ENCODE assay signal across 28 cellular contexts in genomic region chrX:83422836-83423235, GRCh38.
"Had no signal": no experiment of that assay in that cellular context is flagged by ENCODE, and none has a peak within 500 bp of the region (broad histone marks: within the 10 kb centered on the region; RNA-seq: fewer than 3 reads in every experiment).

No MANE protein-coding gene starts in this region.

- H3K9me3 ChIP-seq: colonic mucosa, esophagus muscularis mucosa, gastrocnemius medialis, gastroesophageal sphincter had no signal

- ATAC-seq: effector memory CD8-positive, alpha-beta T cell; esophagus mucosa; foreskin keratinocyte; gastrocnemius medialis; gastroesophageal sphincter; heart left ventricle; heart right ventricle had no signal

- DNase-seq: colonic mucosa; cortex of kidney; dermis blood vessel endothelial cell; dorsolateral prefrontal cortex; effector CD4-positive, alpha-beta T cell; effector CD8-positive, alpha-beta T cell; effector memory CD4-positive, alpha-beta T cell; effector memory CD8-positive, alpha-beta T cell; endodermal cell; erythroblast; esophagus squamous epithelium; foreskin fibroblast; foreskin keratinocyte; foreskin melanocyte; gastrocnemius medialis; glutamatergic neuron; head of caudate nucleus; heart left ventricle; heart right ventricle had no signal

- H3K27ac ChIP-seq: colonic mucosa, coronary artery, dorsolateral prefrontal cortex, epithelial cell of prostate, esophagus muscularis mucosa, esophagus squamous epithelium, foreskin keratinocyte, gastrocnemius medialis, gastroesophageal sphincter, heart left ventricle, heart right ventricle had no signal

- H3K4me3 ChIP-seq: colonic mucosa, coronary artery, dorsolateral prefrontal cortex, esophagus muscularis mucosa, esophagus squamous epithelium, gastrocnemius medialis, gastroesophageal sphincter, heart left ventricle, heart right ventricle had no signal

- FAIRE-seq: colon, endometrium, endothelial cell of umbilical vein, frontal cortex had no signal

- H3K36me3 ChIP-seq: colonic mucosa, esophagus muscularis mucosa, esophagus squamous epithelium, gastrocnemius medialis, gastroesophageal sphincter, heart left ventricle, heart right ventricle had no signal

- H3K4me1 ChIP-seq: colonic mucosa, esophagus muscularis mucosa, esophagus squamous epithelium, foreskin keratinocyte, gastrocnemius medialis, gastroesophageal sphincter, heart left ventricle, heart right ventricle had no signal
